Comparison of ENCODE assay signal across 9 cellular contexts in genomic region chr3:157961665-157962064, GRCh38.
"Had no signal": no experiment of that assay in that cellular context is flagged by ENCODE, and none has a peak within 500 bp of the region (broad histone marks: within the 10 kb centered on the region; RNA-seq: fewer than 3 reads in every experiment).

No MANE protein-coding gene starts in this region.

- H2AFZ ChIP-seq: GM23248, GM23338 had no signal

- H3K27ac ChIP-seq: GM23248 had no signal

- H3K4me3 ChIP-seq: GM23248, GM23338, HAP-1 had no signal

- H3K4me2 ChIP-seq: GM23338 had no signal

- H3K36me3 ChIP-seq: HAP-1 had no signal

- H3K9me3 ChIP-seq: HAP-1 had no signal

- H3K4me1 ChIP-seq: HAP-1 had no signal

- H3K9ac ChIP-seq: GM23248 had no signal

- ATAC-seq: GM23338, HCT116 had no signal

- DNase-seq: GM23248, GOT3, H7, H9, HCEC 1CT, HFFc6 had no signal
